In genomic region chr5:170552486-170553122, GRCh38 we compare ENCODE assay signal across 10 cellular contexts. TPM values are rescaled to one million over a fixed set of nuclear protein-coding genes. Genes with fewer than 3 reads are reported as not detected.
DNase-seq lines count a peak whose midpoint lies in the region; ATAC-seq and TF ChIP-seq lines count a peak whose summit lies in the region.
"Had no signal": no experiment of that assay in that cellular context is flagged by ENCODE, and none has a peak within 500 bp of the region (broad histone marks: within the 10 kb centered on the region; RNA-seq: fewer than 3 reads in every experiment).

No MANE protein-coding gene starts in this region.

- H3K9me3 ChIP-seq in BLaER1 (no peaks in the 10 kb centered on the region), Panc1 (ENCODE audit: control insufficient read depth, insufficient read depth, low read depth, low read length) (no peaks in the 10 kb centered on the region), vagina (no peaks in the 10 kb centered on the region)

- no peak for TF ChIP-seq POLR2A in vagina (IDR thresholded peaks at IDR 0.05)

- peaks cover 97% of the 10 kb centered on the region for H3K27me3 ChIP-seq in BLaER1
- no peaks in the 10 kb centered on the region; the same call in 1 of the 2 replicates for H3K27me3 ChIP-seq in Panc1 (ENCODE audit: control insufficient read depth, insufficient read depth, low read length)
- no peaks in the 10 kb centered on the region for H3K27me3 ChIP-seq in vagina

- peak; percentile 51 for ATAC-seq in Panc1
- ATAC-seq in HG02610 (IDR thresholded peaks at IDR 0.05; ENCODE audit: unreplicated experiment): no peak
- no peak for ATAC-seq in HG02884 (IDR thresholded peaks at IDR 0.05; ENCODE audit: unreplicated experiment)

- peaks cover 65% of the 10 kb centered on the region for H4K20me1 ChIP-seq in BLaER1

- BruUV-seq in Panc1 (replicated peaks; lab: Mats Ljungman, UMichigan): no TSS peak

- DNase-seq in Panc1 (ENCODE audit: low read depth, low spot score) (no peak), fibroblast of villous mesenchyme (ENCODE audit: low read depth) (peak; percentile 92), nephron progenitor cell (peak; percentile 50), vagina (ENCODE audit: extremely low spot score in 2 of 2) (no peak)
- no peak for DNase-seq in activated CD4-positive, alpha-beta memory T cell treated with anti-CD3 and anti-CD28 coated beads for 36 hours
- DNase-seq: activated naive CD8-positive, alpha-beta T cell treated with anti-CD3 and anti-CD28 coated beads, Interleukin-2, amount 10 ng/mL, durations not matched to agents 7 days and 5 days; MM.1S had no signal

- CTCF ChIA-PET in Panc1 (lab: Charles Lee): no interaction called here
- CTCF ChIA-PET in activated CD4-positive, alpha-beta memory T cell treated with anti-CD3 and anti-CD28 coated beads for 36 hours (lab: Charles Lee): no interaction called here

- H3K4me1 Mint-ChIP-seq in nephron progenitor cell: peaks cover 4% of the 10 kb centered on the region
- H3K4me1 Mint-ChIP-seq in activated CD4-positive, alpha-beta memory T cell treated with anti-CD3 and anti-CD28 coated beads for 36 hours (ENCODE audit: low read depth): no peaks in the 10 kb centered on the region

- H3K4me1 ChIP-seq in BLaER1 (peaks cover 22% of the 10 kb centered on the region), Panc1 (ENCODE audit: control insufficient read depth, insufficient read depth, low read length) (no peaks in the 10 kb centered on the region), vagina (no peaks in the 10 kb centered on the region)

- H3K4me2 ChIP-seq in BLaER1: peak overlapping the region; percentile 82

- no peak overlapping the region for H3K27ac Mint-ChIP-seq in nephron progenitor cell
- no peak overlapping the region for H3K27ac Mint-ChIP-seq in activated CD4-positive, alpha-beta memory T cell treated with anti-CD3 and anti-CD28 coated beads for 36 hours
- H3K27ac Mint-ChIP-seq: activated naive CD8-positive, alpha-beta T cell treated with anti-CD3 and anti-CD28 coated beads, Interleukin-2, amount 10 ng/mL, durations not matched to agents 7 days and 5 days had no signal

- no peaks in the 10 kb centered on the region for H3K9me3 Mint-ChIP-seq in nephron progenitor cell
- H3K9me3 Mint-ChIP-seq in activated CD4-positive, alpha-beta memory T cell treated with anti-CD3 and anti-CD28 coated beads for 36 hours: no peaks in the 10 kb centered on the region
- H3K9me3 Mint-ChIP-seq: activated naive CD8-positive, alpha-beta T cell treated with anti-CD3 and anti-CD28 coated beads, Interleukin-2, amount 10 ng/mL, durations not matched to agents 7 days and 5 days had no signal

- in situ Hi-C loops in Panc1 (cut with HindIII; ENCODE audit: low pct_unique_long_range_greater_than_20kb, low sequenced_read_pairs): no loop called here

- intact Hi-C loops in Panc1 (cut with micrococcal nuclease; ENCODE audit: unreplicated experiment): no loop called here
- intact Hi-C loops in activated CD4-positive, alpha-beta memory T cell treated with anti-CD3 and anti-CD28 coated beads for 36 hours (cut with micrococcal nuclease): no loop called here
- intact Hi-C loops in vagina (cut with DNase I): no loop called here

- H3K4me3 ChIP-seq in BLaER1 (no peak overlapping the region), Panc1 (ENCODE audit: low read depth in 2 of 2, low read length in 2 of 2) (no peak overlapping the region), fibroblast of villous mesenchyme (ENCODE audit: low read depth, low read length) (no peak overlapping the region), vagina (no peak overlapping the region)

- no peaks in the 10 kb centered on the region for H3K36me3 Mint-ChIP-seq in nephron progenitor cell (ENCODE audit: low read depth)
- H3K36me3 Mint-ChIP-seq in activated CD4-positive, alpha-beta memory T cell treated with anti-CD3 and anti-CD28 coated beads for 36 hours: no peaks in the 10 kb centered on the region
- H3K36me3 Mint-ChIP-seq: activated naive CD8-positive, alpha-beta T cell treated with anti-CD3 and anti-CD28 coated beads, Interleukin-2, amount 10 ng/mL, durations not matched to agents 7 days and 5 days had no signal

- no peak overlapping the region for H3K9ac ChIP-seq in BLaER1

- POLR2A ChIA-PET in Panc1 (lab: Charles Lee): no interaction called here
- POLR2A ChIA-PET in activated CD4-positive, alpha-beta memory T cell treated with anti-CD3 and anti-CD28 coated beads for 36 hours (lab: Charles Lee): no interaction called here

- H3K27me3 Mint-ChIP-seq in nephron progenitor cell (ENCODE audit: low read depth, poor library complexity): peaks cover 8% of the 10 kb centered on the region
- H3K27me3 Mint-ChIP-seq in activated CD4-positive, alpha-beta memory T cell treated with anti-CD3 and anti-CD28 coated beads for 36 hours: peaks cover 13% of the 10 kb centered on the region

- H3K27ac ChIP-seq in BLaER1: no peak overlapping the region
- H3K27ac ChIP-seq in Panc1 (ENCODE audit: low read length): no peak overlapping the region
- no peak overlapping the region for H3K27ac ChIP-seq in vagina

- TF ChIP-seq CTCF in Panc1 (IDR thresholded peaks at IDR 0.05) (no peak), fibroblast of villous mesenchyme (IDR thresholded peaks at IDR 0.05; ENCODE audit: insufficient read depth, low read depth, low read length) (no peak), nephron progenitor cell (IDR thresholded peaks at IDR 0.05) (no peak), vagina (IDR thresholded peaks at IDR 0.05) (no peak)

- no peak overlapping the region for H3K4me3 Mint-ChIP-seq in nephron progenitor cell
- H3K4me3 Mint-ChIP-seq in activated CD4-positive, alpha-beta memory T cell treated with anti-CD3 and anti-CD28 coated beads for 36 hours: no peak overlapping the region
- H3K4me3 Mint-ChIP-seq: activated naive CD8-positive, alpha-beta T cell treated with anti-CD3 and anti-CD28 coated beads, Interleukin-2, amount 10 ng/mL, durations not matched to agents 7 days and 5 days had no signal

- H3K36me3 ChIP-seq in BLaER1 (no peaks in the 10 kb centered on the region), Panc1 (ENCODE audit: control insufficient read depth, insufficient read depth, low read length) (no peaks in the 10 kb centered on the region), vagina (no peaks in the 10 kb centered on the region)

RNA-seq across cellular contexts. Expression of gene KCNIP1, which starts 48.8 kb away (rescaled TPM):
- total RNA-seq in Panc1 (2021; ENCODE audit: unreplicated experiment) (not detected), fibroblast of villous mesenchyme (not detected in 2 replicates), vagina (not detected)
- polyA plus RNA-seq in Panc1 (2012; ENCODE audit: insufficient read length): not detected
- total RNA-seq in activated CD4-positive, alpha-beta memory T cell treated with anti-CD3 and anti-CD28 coated beads for 36 hours: not detected
- total RNA-seq: activated naive CD8-positive, alpha-beta T cell treated with anti-CD3 and anti-CD28 coated beads, Interleukin-2, amount 10 ng/mL, durations not matched to agents 7 days and 5 days had no signal

Comparison
In these comparisons a context has a peak if more than half of its experiments do, and no peak if none do; other contexts are left out.
1. DNase-seq: peak in fibroblast of villous mesenchyme (single experiment) and nephron progenitor cell (single experiment); none in Panc1 (single experiment), activated CD4-positive, alpha-beta memory T cell treated with anti-CD3 and anti-CD28 coated beads for 36 hours (single experiment) and vagina (0 of 2).